ENCODE assay signal across 8 cellular contexts in the genomic region with DNA sequence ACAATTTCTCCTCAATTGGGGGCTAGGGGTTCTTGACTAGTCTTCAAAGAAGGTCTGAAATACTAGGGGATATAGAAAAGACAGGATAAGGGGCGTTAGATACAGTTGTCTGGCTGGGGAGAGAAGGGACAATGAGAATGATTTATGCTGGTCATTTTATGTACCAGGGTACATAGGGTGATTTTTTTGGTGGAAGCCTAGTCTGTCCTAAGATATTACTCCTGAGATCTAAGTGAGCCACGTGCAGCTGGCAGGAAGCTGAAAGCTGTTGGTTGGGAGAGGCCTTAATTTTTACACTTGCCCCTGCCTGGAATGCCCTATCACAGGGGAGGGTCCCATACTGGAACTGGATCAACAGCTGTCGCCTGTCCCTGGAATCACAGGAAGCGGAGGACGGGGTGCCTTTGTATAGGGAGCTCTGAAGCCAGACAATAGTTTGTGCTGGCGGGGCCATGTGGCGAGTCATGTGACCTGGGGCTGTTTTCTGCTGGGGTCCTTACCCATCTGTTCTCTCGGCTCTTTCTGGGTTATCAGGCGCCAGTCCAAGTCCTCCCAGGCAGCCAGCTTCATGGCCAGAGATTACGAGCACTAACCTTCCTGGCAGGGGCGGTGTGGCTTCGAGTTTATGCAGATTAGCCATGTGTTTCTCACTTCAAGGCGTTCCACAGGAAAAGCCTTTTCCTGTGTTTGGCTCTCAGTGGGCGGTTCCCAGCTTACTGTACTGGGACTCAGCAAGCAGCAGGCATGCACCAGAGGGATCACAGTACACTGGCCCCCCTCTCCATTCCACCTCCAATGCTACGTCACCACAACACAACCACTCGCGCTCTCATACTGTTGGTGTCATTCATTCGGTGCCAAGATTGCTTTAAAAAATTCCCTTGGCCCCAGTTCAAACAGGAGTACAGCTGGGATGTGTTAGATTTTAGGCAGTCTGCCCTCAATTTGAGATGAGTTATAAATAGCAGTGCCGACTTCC. TPM values are rescaled to one million over a fixed set of nuclear protein-coding genes. Genes with fewer than 3 reads are reported as not detected.
DNase-seq lines count a peak whose midpoint lies in the region; ATAC-seq and TF ChIP-seq lines count a peak whose summit lies in the region.

No MANE protein-coding gene starts in this region.

- TF ChIP-seq CTCF in WTC11 (IDR thresholded peaks at IDR 0.05), result no peak

- CTCF ChIA-PET in WTC11 (lab: Charles Lee), result interaction anchor here (0.6 to 3.3 kb wide), 12 partner anchors 15 to 184 kb away, joined by 3 to 21 read pairs (median 6); partner anchors contain the start of genes PIGV and ZDHHC18

- peak overlapping the region; percentile 43; the same call in 1 of the 2 replicates for H3K4me3 ChIP-seq in GM08714 (ENCODE audit: low read length)

- ATAC-seq in WTC11, result peak; percentile 80
- ATAC-seq in GM21737 (IDR thresholded peaks at IDR 0.05; ENCODE audit: unreplicated experiment), result no peak

- H3K9me3 Mint-ChIP-seq in WTC11, result no peaks in the 10 kb centered on the region

- peak overlapping the region; percentile 59 for H3K4me3 Mint-ChIP-seq in WTC11

- peak overlapping the region; percentile 78 for H3K27ac Mint-ChIP-seq in WTC11

- 0 out of 2 replicates have a peak, but pooled peaks cover 4% of the 10 kb centered on the region for H3K36me3 Mint-ChIP-seq in WTC11

- H3K27me3 Mint-ChIP-seq in WTC11 (ENCODE audit: low read depth), result no peaks in the 10 kb centered on the region

- H3K4me1 Mint-ChIP-seq in WTC11, result peaks cover 82% of the 10 kb centered on the region

- H3K27ac ChIP-seq in layer of hippocampus (ENCODE audit: low read depth, low read length), result peak overlapping the region; percentile 40

- DNase-seq in NCI-H2081 treated with DMSO at 0.1 percent for 48 hours (lab: John Stamatoyannopoulos, UW) (peak; percentile 67), WTC11 (ENCODE audit: low spot score) (peak; percentile 72), dermis blood vessel endothelial cell (peak; percentile 100), SIG-M5 (lab: John Stamatoyannopoulos, UW) (no peak)
- peak; percentile 17 for DNase-seq in stimulated activated CD4-positive, alpha-beta T cell treated with anti-CD3 and anti-CD28 coated beads, Interleukin-12 subunit alpha, Interleukin-12 subunit beta, amount 100 ng/mL, for 4 hours

- H3K27me3 ChIP-seq in layer of hippocampus (ENCODE audit: control insufficient read depth, insufficient read depth, low read length), result no peaks in the 10 kb centered on the region

- POLR2A ChIA-PET in WTC11 (lab: Charles Lee), result interaction anchor here (0.6 to 2.5 kb wide), 8 partner anchors 16 to 1782 kb away, joined by 3 to 17 read pairs (median 4); partner anchors contain the start of gene RCC1

TF ChIP-seq in WTC11, 78 proteins besides CTCF, POLR2A, EP300 and RAD21 (continues in another document):
- no peak for TF ChIP-seq CREB1 (CRISPR knock-in tag; IDR thresholded peaks at IDR 0.05)
- no peak for TF ChIP-seq ZNF425 (CRISPR knock-in tag; conservative IDR thresholded peaks at IDR 0.05)
- TF ChIP-seq FOXK1 (CRISPR knock-in tag; IDR thresholded peaks at IDR 0.05), result peak; percentile 47; the same call in 1 of the 2 replicates
- TF ChIP-seq SP1 (CRISPR knock-in tag; conservative IDR thresholded peaks at IDR 0.05), result no peak
- TF ChIP-seq TCF7 (CRISPR knock-in tag; IDR thresholded peaks at IDR 0.05; ENCODE audit: low read depth), result no peak
- TF ChIP-seq GABPB1 (CRISPR knock-in tag; IDR thresholded peaks at IDR 0.05), result no peak
- TF ChIP-seq ZNF263 (CRISPR knock-in tag; IDR thresholded peaks at IDR 0.05; ENCODE audit: low read depth), result no peak
- no peak for TF ChIP-seq ATF1 (CRISPR knock-in tag; IDR thresholded peaks at IDR 0.05)
- TF ChIP-seq SMAD4 (CRISPR knock-in tag; IDR thresholded peaks at IDR 0.05), result no peak
- TF ChIP-seq, protein P1, sequence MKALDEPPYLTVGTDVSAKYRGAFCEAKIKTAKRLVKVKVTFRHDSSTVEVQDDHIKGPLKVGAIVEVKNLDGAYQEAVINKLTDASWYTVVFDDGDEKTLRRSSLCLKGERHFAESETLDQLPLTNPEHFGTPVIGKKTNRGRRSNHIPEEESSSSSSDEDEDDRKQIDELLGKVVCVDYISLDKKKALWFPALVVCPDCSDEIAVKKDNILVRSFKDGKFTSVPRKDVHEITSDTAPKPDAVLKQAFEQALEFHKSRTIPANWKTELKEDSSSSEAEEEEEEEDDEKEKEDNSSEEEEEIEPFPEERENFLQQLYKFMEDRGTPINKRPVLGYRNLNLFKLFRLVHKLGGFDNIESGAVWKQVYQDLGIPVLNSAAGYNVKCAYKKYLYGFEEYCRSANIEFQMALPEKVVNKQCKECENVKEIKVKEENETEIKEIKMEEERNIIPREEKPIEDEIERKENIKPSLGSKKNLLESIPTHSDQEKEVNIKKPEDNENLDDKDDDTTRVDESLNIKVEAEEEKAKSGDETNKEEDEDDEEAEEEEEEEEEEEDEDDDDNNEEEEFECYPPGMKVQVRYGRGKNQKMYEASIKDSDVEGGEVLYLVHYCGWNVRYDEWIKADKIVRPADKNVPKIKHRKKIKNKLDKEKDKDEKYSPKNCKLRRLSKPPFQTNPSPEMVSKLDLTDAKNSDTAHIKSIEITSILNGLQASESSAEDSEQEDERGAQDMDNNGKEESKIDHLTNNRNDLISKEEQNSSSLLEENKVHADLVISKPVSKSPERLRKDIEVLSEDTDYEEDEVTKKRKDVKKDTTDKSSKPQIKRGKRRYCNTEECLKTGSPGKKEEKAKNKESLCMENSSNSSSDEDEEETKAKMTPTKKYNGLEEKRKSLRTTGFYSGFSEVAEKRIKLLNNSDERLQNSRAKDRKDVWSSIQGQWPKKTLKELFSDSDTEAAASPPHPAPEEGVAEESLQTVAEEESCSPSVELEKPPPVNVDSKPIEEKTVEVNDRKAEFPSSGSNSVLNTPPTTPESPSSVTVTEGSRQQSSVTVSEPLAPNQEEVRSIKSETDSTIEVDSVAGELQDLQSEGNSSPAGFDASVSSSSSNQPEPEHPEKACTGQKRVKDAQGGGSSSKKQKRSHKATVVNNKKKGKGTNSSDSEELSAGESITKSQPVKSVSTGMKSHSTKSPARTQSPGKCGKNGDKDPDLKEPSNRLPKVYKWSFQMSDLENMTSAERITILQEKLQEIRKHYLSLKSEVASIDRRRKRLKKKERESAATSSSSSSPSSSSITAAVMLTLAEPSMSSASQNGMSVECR (CRISPR knock-in tag; IDR thresholded peaks at IDR 0.05; ENCODE audit: borderline replicate concordance), result no peak
- peak; percentile 92 for TF ChIP-seq MAX (CRISPR knock-in tag; IDR thresholded peaks at IDR 0.05)
- TF ChIP-seq SMAD3 (CRISPR knock-in tag; IDR thresholded peaks at IDR 0.05; ENCODE audit: borderline replicate concordance), result no peak
- TF ChIP-seq KAT7 (CRISPR knock-in tag; IDR thresholded peaks at IDR 0.05; ENCODE audit: borderline replicate concordance), result no peak
- TF ChIP-seq ZNF396 (CRISPR knock-in tag; IDR thresholded peaks at IDR 0.05; ENCODE audit: borderline replicate concordance), result no peak
- TF ChIP-seq, protein P2, sequence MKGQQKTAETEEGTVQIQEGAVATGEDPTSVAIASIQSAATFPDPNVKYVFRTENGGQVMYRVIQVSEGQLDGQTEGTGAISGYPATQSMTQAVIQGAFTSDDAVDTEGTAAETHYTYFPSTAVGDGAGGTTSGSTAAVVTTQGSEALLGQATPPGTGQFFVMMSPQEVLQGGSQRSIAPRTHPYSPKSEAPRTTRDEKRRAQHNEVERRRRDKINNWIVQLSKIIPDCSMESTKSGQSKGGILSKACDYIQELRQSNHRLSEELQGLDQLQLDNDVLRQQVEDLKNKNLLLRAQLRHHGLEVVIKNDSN (CRISPR knock-in tag; IDR thresholded peaks at IDR 0.05), result peak; percentile 92
- no peak for TF ChIP-seq ZNF416 (CRISPR knock-in tag; IDR thresholded peaks at IDR 0.05)
- TF ChIP-seq CREM (CRISPR knock-in tag; IDR thresholded peaks at IDR 0.05), result no peak
- TF ChIP-seq, protein P3, sequence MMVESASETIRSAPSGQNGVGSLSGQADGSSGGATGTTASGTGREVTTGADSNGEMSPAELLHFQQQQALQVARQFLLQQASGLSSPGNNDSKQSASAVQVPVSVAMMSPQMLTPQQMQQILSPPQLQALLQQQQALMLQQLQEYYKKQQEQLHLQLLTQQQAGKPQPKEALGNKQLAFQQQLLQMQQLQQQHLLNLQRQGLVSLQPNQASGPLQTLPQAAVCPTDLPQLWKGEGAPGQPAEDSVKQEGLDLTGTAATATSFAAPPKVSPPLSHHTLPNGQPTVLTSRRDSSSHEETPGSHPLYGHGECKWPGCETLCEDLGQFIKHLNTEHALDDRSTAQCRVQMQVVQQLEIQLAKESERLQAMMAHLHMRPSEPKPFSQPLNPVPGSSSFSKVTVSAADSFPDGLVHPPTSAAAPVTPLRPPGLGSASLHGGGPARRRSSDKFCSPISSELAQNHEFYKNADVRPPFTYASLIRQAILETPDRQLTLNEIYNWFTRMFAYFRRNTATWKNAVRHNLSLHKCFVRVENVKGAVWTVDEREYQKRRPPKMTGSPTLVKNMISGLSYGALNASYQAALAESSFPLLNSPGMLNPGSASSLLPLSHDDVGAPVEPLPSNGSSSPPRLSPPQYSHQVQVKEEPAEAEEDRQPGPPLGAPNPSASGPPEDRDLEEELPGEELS (CRISPR knock-in tag; IDR thresholded peaks at IDR 0.05), result 0 out of 2 replicates have a peak, but pooled peaks have one; percentile 43

RNA-seq across cellular contexts. Expression of gene ARID1A, which starts 27.5 kb away (rescaled TPM):
- total RNA-seq in WTC11 (2021) (98.0 to 105 TPM (median 103 TPM) in 3 replicates), dermis blood vessel endothelial cell (14.5 and 28.3 TPM in 2 replicates)
